In genomic region chr1:178456472-178456871, GRCh38 we compare ENCODE assay signal across 35 cellular contexts. TPM values are rescaled to one million over a fixed set of nuclear protein-coding genes. Genes with fewer than 3 reads are reported as not detected.
"Had no signal": no experiment of that assay in that cellular context is flagged by ENCODE, and none has a peak within 500 bp of the region (broad histone marks: within the 10 kb centered on the region; RNA-seq: fewer than 3 reads in every experiment).

No MANE protein-coding gene starts in this region.

- H3K27me3 ChIP-seq: ascending aorta, breast epithelium, cardiac muscle cell, colonic mucosa, esophagus squamous epithelium, gastroesophageal sphincter, heart right ventricle had no signal

- H3K27ac ChIP-seq: ascending aorta, breast epithelium, cardiac muscle cell, colonic mucosa, epithelial cell of prostate, esophagus squamous epithelium, gastroesophageal sphincter, heart right ventricle had no signal

- DNase-seq: activated CD4-positive, alpha-beta memory T cell treated with anti-CD3 and anti-CD28 coated beads for 36 hours; activated CD4-positive, alpha-beta T cell treated with anti-CD3 and anti-CD28 coated beads for 36 hours; activated CD4-positive, alpha-beta T cell treated with anti-CD3 and anti-CD28 coated beads, Interleukin-2, amount 10 ng/mL, durations not matched to agents 24 days and 14 days; activated CD4-positive, CD25-positive, alpha-beta regulatory T cell; activated CD4-positive, CD25-positive, alpha-beta regulatory T cell treated with anti-CD3 and anti-CD28 coated beads, Interleukin-2, amount 50 U/mL, for 72 hours; activated CD8-positive, alpha-beta memory T cell treated with anti-CD3 and anti-CD28 coated beads, Interleukin-2, amount 10 ng/mL, durations not matched to agents 7 days and 5 days; activated CD8-positive, alpha-beta memory T cell treated with anti-CD3 and anti-CD28 coated beads, Interleukin-2, amount 50 U/mL, for 4 hours; activated CD8-positive, alpha-beta T cell treated with anti-CD3 and anti-CD28 coated beads, Interleukin-2, amount 10 ng/mL, durations not matched to agents 7 days and 5 days; activated gamma-delta T cell; activated naive CD4-positive, alpha-beta T cell; activated naive CD4-positive, alpha-beta T cell treated with anti-CD3 and anti-CD28 coated beads, Interleukin-2, amount 10 ng/mL, durations not matched to agents 7 days and 5 days; activated naive CD8-positive, alpha-beta T cell treated with anti-CD3 and anti-CD28 coated beads, Interleukin-2, amount 10 ng/mL, durations not matched to agents 7 days and 5 days; activated T-cell treated with anti-CD3 and anti-CD28 coated beads, Interleukin-2, amount 50 U/mL, for 1 hour; activated T-cell treated with anti-CD3 and anti-CD28 coated beads, Interleukin-2, amount 50 U/mL, for 72 hours; central memory CD4-positive, alpha-beta T cell; cerebellar nuclear complex; colonic mucosa; effector CD8-positive, alpha-beta T cell; esophagus squamous epithelium; foreskin melanocyte; heart right ventricle; T-helper 2 cell had no signal

- ATAC-seq: activated CD4-positive, alpha-beta T cell treated with anti-CD3 and anti-CD28 coated beads for 36 hours; activated CD8-positive, alpha-beta memory T cell treated with anti-CD3 and anti-CD28 coated beads, Interleukin-2, amount 10 ng/mL, durations not matched to agents 7 days and 5 days; activated CD8-positive, alpha-beta T cell treated with anti-CD3 and anti-CD28 coated beads, Interleukin-2, amount 10 ng/mL, durations not matched to agents 7 days and 5 days; activated naive CD4-positive, alpha-beta T cell treated with anti-CD3 and anti-CD28 coated beads, Interleukin-2, amount 50 U/mL, for 72 hours; activated T-cell treated with anti-CD3 and anti-CD28 coated beads, Interleukin-2, amount 50 U/mL, for 72 hours; gastroesophageal sphincter; heart right ventricle had no signal

- H3K4me3 ChIP-seq: ascending aorta, breast epithelium, cardiac muscle cell, colonic mucosa, esophagus squamous epithelium, gastroesophageal sphincter, heart right ventricle had no signal

- H3K4me1 ChIP-seq: ascending aorta, breast epithelium, colonic mucosa, esophagus squamous epithelium, gastroesophageal sphincter had no signal

- H3K9me3 ChIP-seq: ascending aorta, breast epithelium, colonic mucosa, esophagus squamous epithelium, gastroesophageal sphincter, heart right ventricle had no signal

- H3K36me3 ChIP-seq: breast epithelium, colonic mucosa had no signal

RNA-seq across cellular contexts. Expression of gene CLEC20A, which starts 40.3 kb away (rescaled TPM):
- total RNA-seq: activated CD4-positive, alpha-beta memory T cell treated with anti-CD3 and anti-CD28 coated beads for 36 hours; activated CD4-positive, alpha-beta T cell treated with anti-CD3 and anti-CD28 coated beads for 36 hours; activated CD4-positive, alpha-beta T cell treated with anti-CD3 and anti-CD28 coated beads, Interleukin-2, amount 10 ng/mL, durations not matched to agents 24 days and 14 days; activated CD8-positive, alpha-beta memory T cell treated with anti-CD3 and anti-CD28 coated beads for 36 hours; activated CD8-positive, alpha-beta memory T cell treated with anti-CD3 and anti-CD28 coated beads, Interleukin-2, amount 10 ng/mL, durations not matched to agents 7 days and 5 days; activated CD8-positive, alpha-beta T cell treated with anti-CD3 and anti-CD28 coated beads, Interleukin-2, amount 10 ng/mL, durations not matched to agents 7 days and 5 days; activated naive CD4-positive, alpha-beta T cell treated with anti-CD3 and anti-CD28 coated beads, Interleukin-2, amount 50 U/mL, for 72 hours; activated naive CD8-positive, alpha-beta T cell treated with anti-CD3 and anti-CD28 coated beads, Interleukin-2, amount 10 ng/mL, durations not matched to agents 7 days and 5 days; activated T-cell treated with anti-CD3 and anti-CD28 coated beads, Interleukin-2, amount 50 U/mL, for 72 hours; ascending aorta; breast epithelium; cardiac muscle cell; colonic mucosa; dermis microvascular lymphatic vessel endothelial cell; endothelial cell of umbilical vein; esophagus squamous epithelium; fibroblast of lung; fibroblast of villous mesenchyme; gastroesophageal sphincter; glomerular endothelial cell; heart right ventricle had no signal
- polyA plus RNA-seq: cardiac muscle cell, endothelial cell of umbilical vein, esophagus, fibroblast of lung, heart right ventricle had no signal

RNA-seq across cellular contexts. Expression of gene TEX35, which starts 56.4 kb away (rescaled TPM):
- total RNA-seq: activated CD4-positive, alpha-beta memory T cell treated with anti-CD3 and anti-CD28 coated beads for 36 hours; activated CD4-positive, alpha-beta T cell treated with anti-CD3 and anti-CD28 coated beads for 36 hours; activated CD4-positive, alpha-beta T cell treated with anti-CD3 and anti-CD28 coated beads, Interleukin-2, amount 10 ng/mL, durations not matched to agents 24 days and 14 days; activated CD8-positive, alpha-beta memory T cell treated with anti-CD3 and anti-CD28 coated beads for 36 hours; activated CD8-positive, alpha-beta memory T cell treated with anti-CD3 and anti-CD28 coated beads, Interleukin-2, amount 10 ng/mL, durations not matched to agents 7 days and 5 days; activated CD8-positive, alpha-beta T cell treated with anti-CD3 and anti-CD28 coated beads, Interleukin-2, amount 10 ng/mL, durations not matched to agents 7 days and 5 days; activated naive CD4-positive, alpha-beta T cell treated with anti-CD3 and anti-CD28 coated beads, Interleukin-2, amount 50 U/mL, for 72 hours; activated naive CD8-positive, alpha-beta T cell treated with anti-CD3 and anti-CD28 coated beads, Interleukin-2, amount 10 ng/mL, durations not matched to agents 7 days and 5 days; activated T-cell treated with anti-CD3 and anti-CD28 coated beads, Interleukin-2, amount 50 U/mL, for 72 hours; ascending aorta; breast epithelium; cardiac muscle cell; colonic mucosa; dermis microvascular lymphatic vessel endothelial cell; endothelial cell of umbilical vein; esophagus squamous epithelium; fibroblast of lung; gastroesophageal sphincter; glomerular endothelial cell had no signal
- polyA plus RNA-seq: cardiac muscle cell, endothelial cell of umbilical vein had no signal
